In genomic region chr14:81521356-81521755, GRCh38 we compare ENCODE assay signal across 20 cellular contexts. TPM values are rescaled to one million over a fixed set of nuclear protein-coding genes. Genes with fewer than 3 reads are reported as not detected.
DNase-seq lines count a peak whose midpoint lies in the region; ATAC-seq and TF ChIP-seq lines count a peak whose summit lies in the region.
"Had no signal": no experiment of that assay in that cellular context is flagged by ENCODE, and none has a peak within 500 bp of the region (broad histone marks: within the 10 kb centered on the region; RNA-seq: fewer than 3 reads in every experiment).

No MANE protein-coding gene starts in this region.

- peaks cover 32 to 52% of the 10 kb centered on the region in 2 donors for H3K36me3 Mint-ChIP-seq in activated naive CD4-positive, alpha-beta T cell treated with anti-CD3 and anti-CD28 coated beads, Interleukin-2, amount 50 U/mL, for 72 hours
- peaks cover 71% of the 10 kb centered on the region for H3K36me3 Mint-ChIP-seq in effector memory CD8-positive, alpha-beta T cell (ENCODE audit: insufficient read depth)

- H3K27ac ChIP-seq in uterus: no peak overlapping the region
- H3K27ac ChIP-seq: BLaER1, KMS-11, RWPE1 had no signal

- no peak for TF ChIP-seq POLR2A in uterus (IDR thresholded peaks at IDR 0.05)

- H3K27me3 ChIP-seq in uterus: no peaks in the 10 kb centered on the region
- H3K27me3 ChIP-seq: BLaER1 had no signal

- peak overlapping the region in 1 of 2 donors; percentile 83 for H3K27ac Mint-ChIP-seq in activated naive CD4-positive, alpha-beta T cell treated with anti-CD3 and anti-CD28 coated beads, Interleukin-2, amount 50 U/mL, for 72 hours
- H3K27ac Mint-ChIP-seq in effector memory CD8-positive, alpha-beta T cell: peak overlapping the region; percentile 35 to 42
- no peak overlapping the region for H3K27ac Mint-ChIP-seq in stimulated activated naive CD8-positive, alpha-beta T cell treated with anti-CD3 and anti-CD28 coated beads, Interleukin-15, amount 100 ng/mL, for 72 hours

- no peaks in the 10 kb centered on the region for H3K9me3 ChIP-seq in uterus
- H3K9me3 ChIP-seq: BLaER1 had no signal

- no peak for DNase-seq in activated naive CD4-positive, alpha-beta T cell treated with anti-CD3 and anti-CD28 coated beads, Interleukin-2, amount 50 U/mL, for 72 hours (ENCODE audit: low spot score in 2 of 2)
- no peak for DNase-seq in activated naive CD4-positive, alpha-beta T cell treated with Interleukin-2 at 50 U/mL for 16 hours
- DNase-seq in EH (ENCODE audit: low read depth) (peak; percentile 12), uterus (no peak)
- DNase-seq in effector memory CD8-positive, alpha-beta T cell: no peak
- DNase-seq in stimulated activated naive CD8-positive, alpha-beta T cell treated with anti-CD3 and anti-CD28 coated beads, Interleukin-15, amount 100 ng/mL, for 72 hours: no peak
- DNase-seq: ACHN, EL, GF-D8, NCI-H1105, NCI-H146, NCI-H2029, NCI-H226, NCI-H510A treated with DMSO at 0.1 percent for 48 hours, NCI-H748 treated with DMSO at 0.1 percent for 48 hours, SHP77 treated with DMSO at 0.1 percent for 48 hours had no signal

- ATAC-seq in activated naive CD4-positive, alpha-beta T cell treated with anti-CD3 and anti-CD28 coated beads, Interleukin-2, amount 50 U/mL, for 72 hours: peak; percentile 65 to 78
- no peak for ATAC-seq in effector memory CD8-positive, alpha-beta T cell (replicated peaks)
- peak; percentile 69 for ATAC-seq in stimulated activated naive CD8-positive, alpha-beta T cell treated with anti-CD3 and anti-CD28 coated beads, Interleukin-15, amount 100 ng/mL, for 72 hours
- no peak for ATAC-seq in GM19324 (IDR thresholded peaks at IDR 0.05; ENCODE audit: low FRiP score, unreplicated experiment)

- no peaks in the 10 kb centered on the region for H3K27me3 Mint-ChIP-seq in effector memory CD8-positive, alpha-beta T cell
- no peaks in the 10 kb centered on the region for H3K27me3 Mint-ChIP-seq in stimulated activated naive CD8-positive, alpha-beta T cell treated with anti-CD3 and anti-CD28 coated beads, Interleukin-15, amount 100 ng/mL, for 72 hours

- H3K4me3 ChIP-seq in uterus: no peak overlapping the region
- H3K4me3 ChIP-seq: BLaER1 had no signal

- peaks cover 5 to 6% of the 10 kb centered on the region in 2 donors for H3K4me1 ChIP-seq in uterus

- no peak overlapping the region for H3K4me3 Mint-ChIP-seq in effector memory CD8-positive, alpha-beta T cell
- no peak overlapping the region for H3K4me3 Mint-ChIP-seq in stimulated activated naive CD8-positive, alpha-beta T cell treated with anti-CD3 and anti-CD28 coated beads, Interleukin-15, amount 100 ng/mL, for 72 hours

- H3K9me3 Mint-ChIP-seq in activated naive CD4-positive, alpha-beta T cell treated with anti-CD3 and anti-CD28 coated beads, Interleukin-2, amount 50 U/mL, for 72 hours: no peaks in the 10 kb centered on the region
- no peaks in the 10 kb centered on the region for H3K9me3 Mint-ChIP-seq in effector memory CD8-positive, alpha-beta T cell
- no peaks in the 10 kb centered on the region for H3K9me3 Mint-ChIP-seq in stimulated activated naive CD8-positive, alpha-beta T cell treated with anti-CD3 and anti-CD28 coated beads, Interleukin-15, amount 100 ng/mL, for 72 hours

- intact Hi-C loops in uterus (cut with DNase I; ENCODE audit: low total_unique reads): no loop called here

- no peak for TF ChIP-seq CTCF in uterus (IDR thresholded peaks at IDR 0.05)

- peaks cover 19 to 36% of the 10 kb centered on the region in 2 donors for H3K4me1 Mint-ChIP-seq in effector memory CD8-positive, alpha-beta T cell (ENCODE audit: low read depth in 2 of 2)
- H3K4me1 Mint-ChIP-seq in stimulated activated naive CD8-positive, alpha-beta T cell treated with anti-CD3 and anti-CD28 coated beads, Interleukin-15, amount 100 ng/mL, for 72 hours: peaks cover 37% of the 10 kb centered on the region

- no peaks in the 10 kb centered on the region for H3K36me3 ChIP-seq in uterus

RNA-seq across cellular contexts. Expression of gene SEL1L, which starts 12.3 kb away (rescaled TPM):
- total RNA-seq in activated naive CD4-positive, alpha-beta T cell treated with anti-CD3 and anti-CD28 coated beads, Interleukin-2, amount 50 U/mL, for 72 hours: 10 to 100 TPM; 46.8 to 67.1 TPM
- total RNA-seq in uterus: 10 to 100 TPM; 38.2 to 80.5 (median 64.0) TPM

Comparison
In these comparisons a context has a peak if more than half of its experiments do, and no peak if none do; other contexts are left out.
1. ATAC-seq: peak in activated naive CD4-positive, alpha-beta T cell treated with anti-CD3 and anti-CD28 coated beads, Interleukin-2, amount 50 U/mL, for 72 hours (2 of 2) and stimulated activated naive CD8-positive, alpha-beta T cell treated with anti-CD3 and anti-CD28 coated beads, Interleukin-15, amount 100 ng/mL, for 72 hours (single experiment); none in effector memory CD8-positive, alpha-beta T cell (single experiment) and GM19324 (single experiment).
2. H3K27ac Mint-ChIP-seq: peak in effector memory CD8-positive, alpha-beta T cell (2 of 2); none in stimulated activated naive CD8-positive, alpha-beta T cell treated with anti-CD3 and anti-CD28 coated beads, Interleukin-15, amount 100 ng/mL, for 72 hours (0 of 2).